In genomic region chr3:139118835-139119234, GRCh38 we compare ENCODE assay signal across 23 cellular contexts.
"Had no signal": no experiment of that assay in that cellular context is flagged by ENCODE, and none has a peak within 500 bp of the region (broad histone marks: within the 10 kb centered on the region; RNA-seq: fewer than 3 reads in every experiment).

No MANE protein-coding gene starts in this region.

- ATAC-seq: activated CD4-positive, alpha-beta T cell treated with anti-CD3 and anti-CD28 coated beads for 36 hours; activated naive CD8-positive, alpha-beta T cell treated with anti-CD3 and anti-CD28 coated beads, Interleukin-2, amount 50 U/mL, for 24 hours; gastrocnemius medialis; left lung; lower lobe of right lung; natural killer cell; psoas muscle had no signal

- H3K36me3 ChIP-seq: breast epithelium, gastrocnemius medialis, left lung, lower lobe of right lung, suprapubic skin, tibial artery had no signal

- H3K4me1 ChIP-seq: breast epithelium, gastrocnemius medialis, lower lobe of right lung, psoas muscle, tibial artery had no signal

- H3K9me3 ChIP-seq: breast epithelium, gastrocnemius medialis, left lung, lower lobe of right lung, psoas muscle, suprapubic skin, tibial artery had no signal

- H3K4me3 ChIP-seq: breast epithelium, gastrocnemius medialis, left lung, lower lobe of right lung, psoas muscle, suprapubic skin, tibial artery had no signal

- H3K27ac ChIP-seq: breast epithelium, gastrocnemius medialis, left lung, lower lobe of right lung, psoas muscle, tibial artery had no signal

- H3K27me3 ChIP-seq: breast epithelium, gastrocnemius medialis, left lung, suprapubic skin, tibial artery had no signal

- DNase-seq: activated CD4-positive, alpha-beta T cell treated with anti-CD3 and anti-CD28 coated beads for 36 hours; activated CD4-positive, alpha-beta T cell treated with anti-CD3 and anti-CD28 coated beads, Interleukin-2, amount 50 U/mL, for 4 hours; activated CD4-positive, CD25-positive, alpha-beta regulatory T cell; activated naive CD8-positive, alpha-beta T cell treated with anti-CD3 and anti-CD28 coated beads, Interleukin-2, amount 50 U/mL, for 24 hours; activated T-cell treated with anti-CD3 and anti-CD28 coated beads, Interleukin-2, amount 50 U/mL, for 48 hours; amygdala; dermis blood vessel endothelial cell; effector CD8-positive, alpha-beta T cell; gastrocnemius medialis; hippocampal formation; kidney glomerular epithelial cell; lower lobe of right lung; mesendoderm; natural killer cell; psoas muscle; stimulated activated CD4-positive, alpha-beta T cell treated with anti-CD3 and anti-CD28 coated beads, Interleukin-15, amount 100 ng/mL, for 24 hours; stimulated activated CD4-positive, alpha-beta T cell treated with anti-CD3 and anti-CD28 coated beads, Interleukin-2, amount 100 ng/mL, for 24 hours; stimulated activated naive CD4-positive, alpha-beta T cell; T-helper 1 cell; tibial artery had no signal
